Comparison of ENCODE assay signal across 8 cellular contexts in the genomic region with DNA sequence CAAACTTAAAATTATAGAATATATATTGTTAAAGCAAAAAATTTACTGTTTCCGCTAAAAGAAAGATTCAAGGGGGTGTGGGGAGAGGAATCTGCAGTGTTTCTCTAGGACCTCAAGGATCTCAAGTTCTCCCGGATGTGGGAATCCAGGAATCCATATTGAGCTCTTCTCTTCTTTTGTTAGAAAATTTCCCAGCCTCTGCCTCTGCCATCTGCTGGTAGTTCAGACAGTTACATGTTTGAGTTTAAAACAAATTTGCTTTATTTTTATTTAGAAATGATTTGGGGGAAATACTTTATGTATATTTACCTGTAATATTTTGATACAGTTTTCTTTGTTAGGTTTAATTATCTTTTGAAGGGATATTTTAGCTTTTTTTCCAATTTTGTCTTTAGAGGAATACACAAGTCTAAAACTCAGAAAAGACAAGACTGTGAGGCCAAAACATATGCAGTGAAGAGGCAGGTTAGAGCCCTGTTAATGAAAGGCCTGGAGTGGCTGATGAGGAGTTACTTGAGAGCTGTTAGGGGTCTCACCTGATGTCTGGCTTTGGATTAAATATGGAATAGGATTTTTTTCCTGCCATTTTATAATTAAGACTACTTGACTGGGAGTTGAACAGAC.
A peak's percentile ranks its signal among the peaks of the same experiment; 100 is the strongest.
DNase-seq lines count a peak whose midpoint lies in the region; ATAC-seq, FAIRE-seq and TF ChIP-seq lines count a peak whose summit lies in the region.

No MANE protein-coding gene starts in this region.

- H2AFZ ChIP-seq in neural cell (ENCODE audit: low read depth, low read length): no peak overlapping the region

- no peaks in the 10 kb centered on the region for H3K27me3 ChIP-seq in bronchial epithelial cell (ENCODE audit: control insufficient read depth, insufficient read depth, low read length)
- H3K27me3 ChIP-seq in neural cell (ENCODE audit: insufficient read depth, low read depth, low read length): no peaks in the 10 kb centered on the region

- ATAC-seq in GM21529 (IDR thresholded peaks at IDR 0.05; ENCODE audit: unreplicated experiment): no peak

- TF ChIP-seq CTCF in bronchial epithelial cell (IDR thresholded peaks at IDR 0.05; ENCODE audit: insufficient read depth, low read length, severe bottlenecking) (peak; percentile 40), neural cell (IDR thresholded peaks at IDR 0.05; ENCODE audit: poor library complexity, severe bottlenecking) (peak; percentile 69)

- H3K9ac ChIP-seq in neural cell (ENCODE audit: low read length): no peak overlapping the region

- no peaks in the 10 kb centered on the region for H3K9me3 ChIP-seq in neural cell (ENCODE audit: low read length)

- H3K4me2 ChIP-seq in neural cell (ENCODE audit: low read length): no peak overlapping the region

- no peak for TF ChIP-seq EP300 in neural cell (conservative IDR thresholded peaks at IDR 0.05; ENCODE audit: poor library complexity, severe bottlenecking)

- FAIRE-seq in G401.6 (lab: Jason Lieb, UNC) (peak; percentile 93), bronchial epithelial cell (lab: Jason Lieb, UNC) (no peak)

- H3K4me3 ChIP-seq in bronchial epithelial cell (ENCODE audit: low read depth, low read length) (no peak overlapping the region), neural cell (ENCODE audit: low read length) (no peak overlapping the region)

- no peak overlapping the region for H3K27ac ChIP-seq in neural cell (ENCODE audit: low read length)

- H3K9me2 ChIP-seq in neural cell (ENCODE audit: insufficient read depth, low read length): no peaks in the 10 kb centered on the region

- H3K36me3 ChIP-seq in bronchial epithelial cell (ENCODE audit: control insufficient read depth, insufficient read depth, low read length) (no peaks in the 10 kb centered on the region), neural cell (ENCODE audit: insufficient read depth, low read length) (no peaks in the 10 kb centered on the region)

- TF ChIP-seq RAD21 in neural cell (conservative IDR thresholded peaks at IDR 0.05): peak; percentile 65

- H3F3A ChIP-seq in neural cell (ENCODE audit: insufficient read depth, low read length, poor library complexity, severe bottlenecking): no peaks in the 10 kb centered on the region

- peaks cover 4% of the 10 kb centered on the region for H3K79me2 ChIP-seq in neural cell (replicated peaks; ENCODE audit: insufficient read depth, low read length)

- DNase-seq in NCI-H146 (lab: John Stamatoyannopoulos, UW): peak; percentile 74
- peak; percentile 64 for DNase-seq in bronchial epithelial cell (ENCODE audit: low read depth)
- no peak for DNase-seq in NOMO-1 treated with dmso at 0.1 percent for 144 hours (lab: John Stamatoyannopoulos, UW; ENCODE audit: unreplicated experiment)
- DNase-seq in 8988T: no peak
- no peak for DNase-seq in posterior cingulate gyrus

- H4K20me1 ChIP-seq in neural cell (ENCODE audit: insufficient read depth): no peaks in the 10 kb centered on the region

- intact Hi-C loops in posterior cingulate gyrus (cut with DNase I): loop anchor here (5.0 to 10.0 kb wide), 2 partner anchors 136 to 229 kb away; no protein-coding TSS in a partner anchor

TF ChIP-seq in neural cell, 6 proteins besides CTCF, POLR2A, EP300 and RAD21:
- TF ChIP-seq TAF1 (IDR thresholded peaks at IDR 0.05; ENCODE audit: low read depth) (no peak), POLR2AphosphoS5 (IDR thresholded peaks at IDR 0.05) (no peak), SMC3 (conservative IDR thresholded peaks at IDR 0.05; ENCODE audit: poor library complexity) (peak; percentile 70), EZH2 (IDR thresholded peaks at IDR 0.05; ENCODE audit: borderline replicate concordance, insufficient read depth, low read length, poor library complexity, severe bottlenecking) (no peak), MXI1 (conservative IDR thresholded peaks at IDR 0.05; ENCODE audit: poor library complexity, severe bottlenecking) (no peak)
- TF ChIP-seq, protein P1, sequence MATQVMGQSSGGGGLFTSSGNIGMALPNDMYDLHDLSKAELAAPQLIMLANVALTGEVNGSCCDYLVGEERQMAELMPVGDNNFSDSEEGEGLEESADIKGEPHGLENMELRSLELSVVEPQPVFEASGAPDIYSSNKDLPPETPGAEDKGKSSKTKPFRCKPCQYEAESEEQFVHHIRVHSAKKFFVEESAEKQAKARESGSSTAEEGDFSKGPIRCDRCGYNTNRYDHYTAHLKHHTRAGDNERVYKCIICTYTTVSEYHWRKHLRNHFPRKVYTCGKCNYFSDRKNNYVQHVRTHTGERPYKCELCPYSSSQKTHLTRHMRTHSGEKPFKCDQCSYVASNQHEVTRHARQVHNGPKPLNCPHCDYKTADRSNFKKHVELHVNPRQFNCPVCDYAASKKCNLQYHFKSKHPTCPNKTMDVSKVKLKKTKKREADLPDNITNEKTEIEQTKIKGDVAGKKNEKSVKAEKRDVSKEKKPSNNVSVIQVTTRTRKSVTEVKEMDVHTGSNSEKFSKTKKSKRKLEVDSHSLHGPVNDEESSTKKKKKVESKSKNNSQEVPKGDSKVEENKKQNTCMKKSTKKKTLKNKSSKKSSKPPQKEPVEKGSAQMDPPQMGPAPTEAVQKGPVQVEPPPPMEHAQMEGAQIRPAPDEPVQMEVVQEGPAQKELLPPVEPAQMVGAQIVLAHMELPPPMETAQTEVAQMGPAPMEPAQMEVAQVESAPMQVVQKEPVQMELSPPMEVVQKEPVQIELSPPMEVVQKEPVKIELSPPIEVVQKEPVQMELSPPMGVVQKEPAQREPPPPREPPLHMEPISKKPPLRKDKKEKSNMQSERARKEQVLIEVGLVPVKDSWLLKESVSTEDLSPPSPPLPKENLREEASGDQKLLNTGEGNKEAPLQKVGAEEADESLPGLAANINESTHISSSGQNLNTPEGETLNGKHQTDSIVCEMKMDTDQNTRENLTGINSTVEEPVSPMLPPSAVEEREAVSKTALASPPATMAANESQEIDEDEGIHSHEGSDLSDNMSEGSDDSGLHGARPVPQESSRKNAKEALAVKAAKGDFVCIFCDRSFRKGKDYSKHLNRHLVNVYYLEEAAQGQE (IDR thresholded peaks at IDR 0.05; ENCODE audit: borderline replicate concordance): peak; percentile 73

Comparison
In these comparisons a context has a peak if more than half of its experiments do, and no peak if none do; other contexts are left out.
1. DNase-seq: peak in NCI-H146 (single experiment) and bronchial epithelial cell (single experiment); none in NOMO-1 treated with dmso at 0.1 percent for 144 hours (single experiment), 8988T (single experiment) and posterior cingulate gyrus (0 of 10).